Comparison of ENCODE assay signal across 1 cellular context in genomic region chr16:87318158-87318644, GRCh38.
TF ChIP-seq lines count a peak whose summit lies in the region.

No MANE protein-coding gene starts in this region.

TF ChIP-seq in H1, 55 proteins besides CTCF, POLR2A, EP300 and RAD21 (continued from another document):
- TF ChIP-seq ATF2 (IDR thresholded peaks at IDR 0.05; ENCODE audit: low read length), result no peak
- TF ChIP-seq GABPA (IDR thresholded peaks at IDR 0.05; ENCODE audit: borderline replicate concordance, insufficient read depth, low read length), result no peak
- TF ChIP-seq HDAC6 (IDR thresholded peaks at IDR 0.05; ENCODE audit: low read depth, low read length), result no peak
- TF ChIP-seq JUN (IDR thresholded peaks at IDR 0.05; ENCODE audit: low read depth, low read length), result no peak
- TF ChIP-seq EGR1 (IDR thresholded peaks at IDR 0.05; ENCODE audit: borderline replicate concordance, low read depth, low read length), result no peak
- TF ChIP-seq CBX5 (IDR thresholded peaks at IDR 0.05; ENCODE audit: low read depth, low read length), result no peak
- no peak for TF ChIP-seq SRF (IDR thresholded peaks at IDR 0.05; ENCODE audit: low read depth, low read length)
- TF ChIP-seq NRF1 (IDR thresholded peaks at IDR 0.05; ENCODE audit: low read depth, low read length), result no peak
TF ChIP-seq in H1: peak in this region for 0.
